In the genomic region with DNA sequence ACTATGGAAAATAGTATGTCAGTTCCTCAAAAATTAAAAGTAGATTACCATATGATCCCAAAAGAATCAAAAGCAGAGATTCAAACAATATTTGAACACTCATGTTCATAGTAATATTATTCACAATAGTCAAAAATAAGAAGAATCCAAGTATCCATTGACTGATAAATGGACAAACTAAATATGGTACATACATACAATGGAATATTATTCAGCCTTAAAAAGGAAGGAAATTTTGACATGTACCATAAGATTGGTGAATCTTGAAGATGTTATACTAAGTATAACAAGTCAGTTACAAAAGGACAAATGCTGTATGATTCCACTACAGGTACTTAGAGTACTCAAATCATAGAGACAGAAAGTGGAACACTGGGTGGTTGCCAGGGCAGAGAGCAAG, we compare ENCODE assay signal across 36 cellular contexts.
"Had no signal": no experiment of that assay in that cellular context is flagged by ENCODE, and none has a peak within 500 bp of the region (broad histone marks: within the 10 kb centered on the region; RNA-seq: fewer than 3 reads in every experiment).

No MANE protein-coding gene starts in this region.

- H3K9me3 Mint-ChIP-seq: activated naive CD4-positive, alpha-beta T cell treated with anti-CD3 and anti-CD28 coated beads for 36 hours; activated naive CD4-positive, alpha-beta T cell treated with anti-CD3 and anti-CD28 coated beads, Interleukin-2, amount 10 ng/mL, durations not matched to agents 7 days and 5 days; activated naive CD4-positive, alpha-beta T cell treated with anti-CD3 and anti-CD28 coated beads, Interleukin-2, amount 50 U/mL, for 72 hours; activated naive CD8-positive, alpha-beta T cell treated with anti-CD3 and anti-CD28 coated beads, Interleukin-2, amount 10 ng/mL, durations not matched to agents 7 days and 5 days; activated naive CD8-positive, alpha-beta T cell treated with anti-CD3 and anti-CD28 coated beads, Interleukin-2, amount 50 U/mL, for 24 hours; activated T-helper 1 cell treated with anti-CD3 and anti-CD28 coated beads, Interleukin-12 subunit alpha, Interleukin-12 subunit beta, Interleukin-2, Interleukin-4 antibody, amounts not matched to agents 30 ng/mL and 10 ng/mL and 1 ng/mL, durations not matched to agents 14 hours and 24 hours and 36 hours; activated T-helper 17 cell treated with anti-CD3 and anti-CD28 coated beads, Interleukin-2, amount 50 U/mL, for 72 hours; activated T-helper 2 cell treated with anti-CD3 and anti-CD28 coated beads, Interferon-gamma antibody, Interleukin-2, Interleukin-4, amounts not matched to agents 10 μg/mL and 5 μg/mL and 100 μg/mL, durations not matched to agents 14 hours and 24 hours and 36 hours had no signal

- H3K4me3 Mint-ChIP-seq: activated naive CD4-positive, alpha-beta T cell treated with anti-CD3 and anti-CD28 coated beads for 36 hours; activated naive CD4-positive, alpha-beta T cell treated with anti-CD3 and anti-CD28 coated beads, Interleukin-2, amount 10 ng/mL, durations not matched to agents 7 days and 5 days; activated naive CD4-positive, alpha-beta T cell treated with anti-CD3 and anti-CD28 coated beads, Interleukin-2, amount 50 U/mL, for 24 hours; activated naive CD8-positive, alpha-beta T cell; activated naive CD8-positive, alpha-beta T cell treated with anti-CD3 and anti-CD28 coated beads for 36 hours; activated naive CD8-positive, alpha-beta T cell treated with anti-CD3 and anti-CD28 coated beads, Interleukin-2, amount 10 ng/mL, durations not matched to agents 7 days and 5 days; activated naive CD8-positive, alpha-beta T cell treated with anti-CD3 and anti-CD28 coated beads, Interleukin-2, amount 50 U/mL, for 24 hours; activated T-cell treated with anti-CD3 and anti-CD28 coated beads, Interleukin-2, amount 50 U/mL, for 4 hours; activated T-cell treated with anti-CD3 and anti-CD28 coated beads, Interleukin-2, amount 50 U/mL, for 72 hours; activated T-helper 1 cell treated with anti-CD3 and anti-CD28 coated beads, Interleukin-12 subunit alpha, Interleukin-12 subunit beta, Interleukin-2, Interleukin-4 antibody, amounts not matched to agents 30 ng/mL and 10 ng/mL and 1 ng/mL, durations not matched to agents 14 hours and 24 hours and 36 hours; activated T-helper 17 cell treated with anti-CD3 and anti-CD28 coated beads, Interleukin-2, amount 50 U/mL, for 72 hours; brain; central memory CD8-positive, alpha-beta T cell had no signal

- H3K4me1 ChIP-seq: body of pancreas, breast epithelium had no signal

- H3K36me3 ChIP-seq: adrenal gland, ascending aorta, brain microvascular endothelial cell, breast epithelium, cardiac muscle cell had no signal

- H3K27me3 Mint-ChIP-seq: brain; central memory CD8-positive, alpha-beta T cell had no signal

- ATAC-seq: activated naive CD4-positive, alpha-beta T cell treated with anti-CD3 and anti-CD28 coated beads, Interleukin-2, amount 50 U/mL, for 72 hours; activated naive CD8-positive, alpha-beta T cell treated with anti-CD3 and anti-CD28 coated beads, Interleukin-2, amount 50 U/mL, for 24 hours; activated T-cell treated with anti-CD3 and anti-CD28 coated beads, Interleukin-2, amount 50 U/mL, for 4 hours; activated T-cell treated with anti-CD3 and anti-CD28 coated beads, Interleukin-2, amount 50 U/mL, for 72 hours; activated T-helper 17 cell treated with anti-CD3 and anti-CD28 coated beads, Interleukin-2, amount 50 U/mL, for 72 hours; body of pancreas had no signal

- H3K27ac Mint-ChIP-seq: activated naive CD4-positive, alpha-beta T cell treated with anti-CD3 and anti-CD28 coated beads for 36 hours; activated naive CD4-positive, alpha-beta T cell treated with anti-CD3 and anti-CD28 coated beads, Interleukin-2, amount 10 ng/mL, durations not matched to agents 7 days and 5 days; activated naive CD4-positive, alpha-beta T cell treated with anti-CD3 and anti-CD28 coated beads, Interleukin-2, amount 50 U/mL, for 24 hours; activated naive CD4-positive, alpha-beta T cell treated with anti-CD3 and anti-CD28 coated beads, Interleukin-2, amount 50 U/mL, for 72 hours; activated naive CD8-positive, alpha-beta T cell; activated naive CD8-positive, alpha-beta T cell treated with anti-CD3 and anti-CD28 coated beads for 36 hours; activated naive CD8-positive, alpha-beta T cell treated with anti-CD3 and anti-CD28 coated beads, Interleukin-2, amount 10 ng/mL, durations not matched to agents 7 days and 5 days; activated naive CD8-positive, alpha-beta T cell treated with anti-CD3 and anti-CD28 coated beads, Interleukin-2, amount 50 U/mL, for 24 hours; activated T-cell treated with anti-CD3 and anti-CD28 coated beads, Interleukin-2, amount 50 U/mL, for 72 hours; activated T-helper 1 cell treated with anti-CD3 and anti-CD28 coated beads, Interleukin-12 subunit alpha, Interleukin-12 subunit beta, Interleukin-2, Interleukin-4 antibody, amounts not matched to agents 30 ng/mL and 10 ng/mL and 1 ng/mL, durations not matched to agents 14 hours and 24 hours and 36 hours; activated T-helper 17 cell treated with anti-CD3 and anti-CD28 coated beads, Interleukin-2, amount 50 U/mL, for 72 hours; activated T-helper 2 cell treated with anti-CD3 and anti-CD28 coated beads, Interferon-gamma antibody, Interleukin-2, Interleukin-4, amounts not matched to agents 10 μg/mL and 5 μg/mL and 100 μg/mL, durations not matched to agents 14 hours and 24 hours and 36 hours; brain had no signal

- DNase-seq: activated effector memory CD4-positive, alpha-beta T cell treated with anti-CD3 and anti-CD28 coated beads, Interleukin-2, amount 50 U/mL, for 16 hours; activated effector memory CD4-positive, alpha-beta T cell treated with Interleukin-2 at 50 U/mL for 16 hours; activated gamma-delta T cell; activated gamma-delta T cell treated with Interleukin-2 at 50 U/mL for 16 hours; activated naive CD4-positive, alpha-beta T cell; activated naive CD4-positive, alpha-beta T cell treated with anti-CD3 and anti-CD28 coated beads for 36 hours; activated naive CD4-positive, alpha-beta T cell treated with anti-CD3 and anti-CD28 coated beads, Interleukin-2, amount 10 ng/mL, durations not matched to agents 7 days and 5 days; activated naive CD4-positive, alpha-beta T cell treated with anti-CD3 and anti-CD28 coated beads, Interleukin-2, amount 50 U/mL, for 16 hours; activated naive CD4-positive, alpha-beta T cell treated with Interleukin-2 at 50 U/mL for 16 hours; activated naive CD8-positive, alpha-beta T cell treated with anti-CD3 and anti-CD28 coated beads for 36 hours; activated naive CD8-positive, alpha-beta T cell treated with anti-CD3 and anti-CD28 coated beads, Interleukin-2, amount 10 ng/mL, durations not matched to agents 7 days and 5 days; activated naive CD8-positive, alpha-beta T cell treated with anti-CD3 and anti-CD28 coated beads, Interleukin-2, amount 50 U/mL, for 24 hours; activated T-cell treated with anti-CD3 and anti-CD28 coated beads, Interleukin-2, amount 50 U/mL, for 4 hours; activated T-cell treated with anti-CD3 and anti-CD28 coated beads, Interleukin-2, amount 50 U/mL, for 48 hours; activated T-cell treated with anti-CD3 and anti-CD28 coated beads, Interleukin-2, amount 50 U/mL, for 72 hours; adrenal gland; amniotic stem cell; amygdala; anterior cingulate cortex; aorta; body of pancreas; brain microvascular endothelial cell; caudate nucleus; central memory CD4-positive, alpha-beta T cell; cerebellar nuclear complex had no signal

- H3K36me3 Mint-ChIP-seq: activated naive CD4-positive, alpha-beta T cell treated with anti-CD3 and anti-CD28 coated beads, Interleukin-2, amount 10 ng/mL, durations not matched to agents 7 days and 5 days; activated naive CD4-positive, alpha-beta T cell treated with anti-CD3 and anti-CD28 coated beads, Interleukin-2, amount 50 U/mL, for 72 hours; activated naive CD8-positive, alpha-beta T cell; activated naive CD8-positive, alpha-beta T cell treated with anti-CD3 and anti-CD28 coated beads for 36 hours; activated naive CD8-positive, alpha-beta T cell treated with anti-CD3 and anti-CD28 coated beads, Interleukin-2, amount 10 ng/mL, durations not matched to agents 7 days and 5 days; brain had no signal

- H3K27me3 ChIP-seq: adrenal gland, ascending aorta, body of pancreas, brain microvascular endothelial cell, breast epithelium, cardiac muscle cell had no signal

- H3K4me1 Mint-ChIP-seq: activated naive CD4-positive, alpha-beta T cell treated with anti-CD3 and anti-CD28 coated beads, Interleukin-2, amount 10 ng/mL, durations not matched to agents 7 days and 5 days; activated naive CD4-positive, alpha-beta T cell treated with anti-CD3 and anti-CD28 coated beads, Interleukin-2, amount 50 U/mL, for 24 hours; activated naive CD8-positive, alpha-beta T cell treated with anti-CD3 and anti-CD28 coated beads for 36 hours; activated naive CD8-positive, alpha-beta T cell treated with anti-CD3 and anti-CD28 coated beads, Interleukin-2, amount 10 ng/mL, durations not matched to agents 7 days and 5 days; activated naive CD8-positive, alpha-beta T cell treated with anti-CD3 and anti-CD28 coated beads, Interleukin-2, amount 50 U/mL, for 24 hours; activated T-helper 17 cell treated with anti-CD3 and anti-CD28 coated beads, Interleukin-2, amount 50 U/mL, for 72 hours; central memory CD8-positive, alpha-beta T cell had no signal

- H3K4me3 ChIP-seq: adrenal gland, ascending aorta, body of pancreas, breast epithelium, cardiac muscle cell had no signal

- H3K27ac ChIP-seq: adrenal gland, ascending aorta, body of pancreas, brain microvascular endothelial cell, breast epithelium, cardiac muscle cell had no signal

- H3K9me3 ChIP-seq: adrenal gland, ascending aorta, body of pancreas, breast epithelium had no signal
